Comparison of ENCODE assay signal across 8 cellular contexts in the genomic region with DNA sequence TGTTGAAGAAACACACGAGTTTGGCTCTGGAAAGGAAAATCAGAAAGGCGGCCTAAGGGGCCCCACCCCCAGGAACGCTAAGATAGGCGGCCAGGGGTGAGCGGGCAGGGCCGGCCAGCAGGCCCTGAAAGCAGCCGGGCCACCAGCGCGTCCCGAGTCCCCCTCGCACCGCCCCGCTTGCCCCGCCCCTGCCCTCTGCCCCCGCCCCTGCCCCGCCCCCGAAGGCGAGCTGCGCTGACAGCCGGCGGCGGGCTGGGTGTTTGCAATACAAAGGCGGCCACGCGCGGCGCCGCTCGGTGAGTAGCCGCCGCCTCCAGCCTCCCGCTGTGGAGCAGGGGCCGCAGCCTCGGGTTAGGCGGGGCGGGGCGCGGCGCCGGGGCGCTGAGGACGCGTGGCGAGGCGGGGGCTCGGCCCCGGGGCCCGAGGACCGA. TPM values are rescaled to one million over a fixed set of nuclear protein-coding genes. Genes with fewer than 3 reads are reported as not detected.
DNase-seq lines count a peak whose midpoint lies in the region; ATAC-seq lines count a peak whose summit lies in the region.

Gene LPIN1, plus strand, starts transcription at position 257 of the 431 bp plus-strand sequence. CDS start 18,910 bp downstream, outside the sequence.

- peak within 1 kb of the TSS; percentile 95 to 99 (median 96) for H3K27ac Mint-ChIP-seq in CD4-positive, CD25-positive, alpha-beta regulatory T cell

- H3K27me3 Mint-ChIP-seq in CD4-positive, CD25-positive, alpha-beta regulatory T cell, result no peaks in the 10 kb centered on the region

- peak; percentile 76 to 78 for ATAC-seq in CD4-positive, CD25-positive, alpha-beta regulatory T cell (ENCODE audit: low read depth in 2 of 2)
- peak; percentile 43 for ATAC-seq in GM19351 (IDR thresholded peaks at IDR 0.05; ENCODE audit: unreplicated experiment)
- peak; percentile 48 for ATAC-seq in HG03520 (IDR thresholded peaks at IDR 0.05; ENCODE audit: unreplicated experiment)

- peaks cover 81% of the 10 kb centered on the region for H3K4me1 ChIP-seq in CD4-positive, CD25-positive, alpha-beta regulatory T cell (ENCODE audit: control insufficient read depth, insufficient read depth, low read length, poor library complexity, severe bottlenecking)

- peak within 1 kb of the TSS; percentile 88 for H3K27ac ChIP-seq in CD4-positive, CD25-positive, alpha-beta regulatory T cell (ENCODE audit: insufficient read depth, low read length, poor library complexity, severe bottlenecking)

- H3K4me1 Mint-ChIP-seq in CD4-positive, CD25-positive, alpha-beta regulatory T cell, result peaks cover 13 to 78% (median 49%) of the 10 kb centered on the region in 4 donors

- peak within 1 kb of the TSS; percentile 97 for H3K4me3 ChIP-seq in CD4-positive, CD25-positive, alpha-beta regulatory T cell (ENCODE audit: low read depth, low read length)

- H3K9me3 ChIP-seq in CD4-positive, CD25-positive, alpha-beta regulatory T cell (ENCODE audit: control insufficient read depth in 2 of 2, low read length in 2 of 2), result no peaks in the 10 kb centered on the region

- no peaks in the 10 kb centered on the region for H3K36me3 ChIP-seq in CD4-positive, CD25-positive, alpha-beta regulatory T cell (ENCODE audit: control insufficient read depth, insufficient read depth, low read length)

- H3K36me3 Mint-ChIP-seq in CD4-positive, CD25-positive, alpha-beta regulatory T cell, result no peaks in the 10 kb centered on the region

- POLR2A ChIA-PET in activated CD8-positive, alpha-beta memory T cell treated with anti-CD3 and anti-CD28 coated beads for 36 hours (lab: Charles Lee), result no interaction called here

- H3K9me3 Mint-ChIP-seq in CD4-positive, CD25-positive, alpha-beta regulatory T cell, result peaks cover 0 to 1% (median 0%) of the 10 kb centered on the region in 7 donors

- peak; percentile 84 to 87 (median 87) for DNase-seq in CD4-positive, CD25-positive, alpha-beta regulatory T cell
- DNase-seq in NK-92 (lab: John Stamatoyannopoulos, UW; ENCODE audit: unreplicated experiment), result peak; percentile 22
- peak; percentile 84 for DNase-seq in effector CD8-positive, alpha-beta T cell (lab: John Stamatoyannopoulos, UW)
- DNase-seq in medulla oblongata (ENCODE audit: extremely low spot score), result peak; percentile 90
- DNase-seq in stimulated activated CD4-positive, alpha-beta T cell treated with anti-CD3 and anti-CD28 coated beads, TNF-alpha, amount 100 ng/mL, for 48 hours (ENCODE audit: low read depth in 3 of 3), result peak; percentile 78 to 86 (median 80)

- no peaks in the 10 kb centered on the region for H3K27me3 ChIP-seq in CD4-positive, CD25-positive, alpha-beta regulatory T cell (ENCODE audit: control insufficient read depth, insufficient read depth, low read length)

- peak within 1 kb of the TSS; percentile 87 to 97 (median 92) for H3K4me3 Mint-ChIP-seq in CD4-positive, CD25-positive, alpha-beta regulatory T cell

- CTCF ChIA-PET in activated CD8-positive, alpha-beta memory T cell treated with anti-CD3 and anti-CD28 coated beads for 36 hours (lab: Charles Lee), result interaction anchor here (1.2 to 3.7 kb wide), 6 partner anchors 8 to 57 kb away, joined by 4 to 13 read pairs (median 6); no protein-coding TSS in a partner anchor

RNA-seq across cellular contexts. Expression of gene LPIN1, which starts in this region (rescaled TPM):
- 94.9 TPM for total RNA-seq in CD4-positive, CD25-positive, alpha-beta regulatory T cell
- 10 to 100 TPM; 20.3 to 27.0 (median 24.4) TPM for polyA plus RNA-seq in CD4-positive, CD25-positive, alpha-beta regulatory T cell
- total RNA-seq in activated CD8-positive, alpha-beta memory T cell treated with anti-CD3 and anti-CD28 coated beads for 36 hours, result 10 to 100 TPM; 34.3 to 36.7 TPM

Comparison
In these comparisons a context has a peak if more than half of its experiments do, and no peak if none do; other contexts are left out.
1. Peak in every context shown above with its lines: DNase-seq, ATAC-seq, H3K4me3 ChIP-seq and H3K27ac ChIP-seq.
2. DNase-seq: peak in every context shown above with its lines; median percentile 90 in medulla oblongata; 87 in CD4-positive, CD25-positive, alpha-beta regulatory T cell; 84 in effector CD8-positive, alpha-beta T cell; 80 in stimulated activated CD4-positive, alpha-beta T cell treated with anti-CD3 and anti-CD28 coated beads, TNF-alpha, amount 100 ng/mL, for 48 hours; 22 in NK-92.